ENCODE assay signal across 1 cellular context in the genomic region with DNA sequence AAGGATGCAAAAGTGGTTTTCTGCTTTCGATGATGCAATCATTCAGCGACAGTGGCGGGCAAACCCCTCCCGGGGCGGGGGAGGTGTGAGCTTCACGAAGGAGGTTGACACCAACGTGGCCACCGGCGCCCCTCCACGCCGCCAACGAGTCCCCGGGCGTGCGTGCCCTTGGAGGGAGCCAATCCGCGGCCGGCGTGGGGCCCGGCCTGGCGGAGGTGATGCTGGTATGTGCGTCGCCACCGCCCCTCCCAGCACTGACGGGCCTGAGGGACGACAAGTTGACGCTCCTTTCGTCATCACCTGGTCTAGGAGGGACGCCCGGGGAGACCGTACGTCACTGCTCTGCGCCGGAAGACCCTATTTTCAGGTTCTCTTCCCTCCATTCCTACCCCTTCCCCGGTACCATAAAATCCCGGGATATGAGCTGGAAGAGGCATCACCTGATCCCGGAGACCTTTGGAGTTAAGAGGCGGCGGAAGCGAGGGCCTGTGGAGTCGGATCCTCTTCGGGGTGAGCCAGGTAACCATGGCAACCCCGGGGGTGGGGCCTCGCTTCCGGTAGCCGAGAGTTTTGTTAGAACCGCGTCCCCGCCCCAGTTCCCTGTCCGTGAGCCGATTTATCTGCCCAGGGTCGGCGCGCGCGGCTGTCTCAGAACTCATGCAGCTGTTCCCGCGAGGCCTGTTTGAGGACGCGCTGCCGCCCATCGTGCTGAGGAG.
A peak's percentile ranks its signal among the peaks of the same experiment; 100 is the strongest.
TF ChIP-seq lines count a peak whose summit lies in the region.

A gene (minus strand): TSS at position 146 of the 716 bp plus-strand sequence. CDS start 463 bp downstream, outside the sequence.

TF ChIP-seq in K562, 482 proteins besides CTCF, POLR2A, EP300 and RAD21 (continued from another document and continues in another):
- TF ChIP-seq, protein P1, sequence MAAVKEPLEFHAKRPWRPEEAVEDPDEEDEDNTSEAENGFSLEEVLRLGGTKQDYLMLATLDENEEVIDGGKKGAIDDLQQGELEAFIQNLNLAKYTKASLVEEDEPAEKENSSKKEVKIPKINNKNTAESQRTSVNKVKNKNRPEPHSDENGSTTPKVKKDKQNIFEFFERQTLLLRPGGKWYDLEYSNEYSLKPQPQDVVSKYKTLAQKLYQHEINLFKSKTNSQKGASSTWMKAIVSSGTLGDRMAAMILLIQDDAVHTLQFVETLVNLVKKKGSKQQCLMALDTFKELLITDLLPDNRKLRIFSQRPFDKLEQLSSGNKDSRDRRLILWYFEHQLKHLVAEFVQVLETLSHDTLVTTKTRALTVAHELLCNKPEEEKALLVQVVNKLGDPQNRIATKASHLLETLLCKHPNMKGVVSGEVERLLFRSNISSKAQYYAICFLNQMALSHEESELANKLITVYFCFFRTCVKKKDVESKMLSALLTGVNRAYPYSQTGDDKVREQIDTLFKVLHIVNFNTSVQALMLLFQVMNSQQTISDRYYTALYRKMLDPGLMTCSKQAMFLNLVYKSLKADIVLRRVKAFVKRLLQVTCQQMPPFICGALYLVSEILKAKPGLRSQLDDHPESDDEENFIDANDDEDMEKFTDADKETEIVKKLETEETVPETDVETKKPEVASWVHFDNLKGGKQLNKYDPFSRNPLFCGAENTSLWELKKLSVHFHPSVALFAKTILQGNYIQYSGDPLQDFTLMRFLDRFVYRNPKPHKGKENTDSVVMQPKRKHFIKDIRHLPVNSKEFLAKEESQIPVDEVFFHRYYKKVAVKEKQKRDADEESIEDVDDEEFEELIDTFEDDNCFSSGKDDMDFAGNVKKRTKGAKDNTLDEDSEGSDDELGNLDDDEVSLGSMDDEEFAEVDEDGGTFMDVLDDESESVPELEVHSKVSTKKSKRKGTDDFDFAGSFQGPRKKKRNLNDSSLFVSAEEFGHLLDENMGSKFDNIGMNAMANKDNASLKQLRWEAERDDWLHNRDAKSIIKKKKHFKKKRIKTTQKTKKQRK (IDR thresholded peaks at IDR 0.05; ENCODE audit: borderline replicate concordance, low read depth, low read length): no peak
- TF ChIP-seq NRF1 (conservative IDR thresholded peaks at IDR 0.05 in 1 of 2, IDR thresholded peaks at IDR 0.05 in 1 of 2) (peak; percentile 82 to 86), NR4A1 (CRISPR knock-in tag; IDR thresholded peaks at IDR 0.05) (0 out of 2 replicates have a peak, but pooled peaks have one; percentile 66), NR4A1 (tag; IDR thresholded peaks at IDR 0.05) (peak; percentile 60; the same call in 1 of the 2 replicates), TAF9B (IDR thresholded peaks at IDR 0.05; ENCODE audit: partially characterized antibody) (peak; percentile 55), CHD4 (IDR thresholded peaks at IDR 0.05; ENCODE audit: insufficient read depth, insufficient replicate concordance, low read depth, low read length, poor library complexity, severe bottlenecking) (peak; percentile 11), HDAC8 (tag; IDR thresholded peaks at IDR 0.05) (no peak), L3MBTL2 (IDR thresholded peaks at IDR 0.05) (peak; percentile 98), GABPA (tag; conservative IDR thresholded peaks at IDR 0.05; ENCODE audit: low read depth) (peak; percentile 99), HDGF (IDR thresholded peaks at IDR 0.05) (no peak), SLC30A9 (CRISPR knock-in tag; IDR thresholded peaks at IDR 0.05) (no peak), NR3C1 (CRISPR knock-in tag; IDR thresholded peaks at IDR 0.05) (no peak), MED1 (CRISPR knock-in tag; IDR thresholded peaks at IDR 0.05; ENCODE audit: borderline replicate concordance) (peak; percentile 17; the same call in 1 of the 2 replicates), ZNF12 (CRISPR knock-in tag; IDR thresholded peaks at IDR 0.05) (0 out of 2 replicates have a peak, but pooled peaks have one; percentile 72), DNMT1 (IDR thresholded peaks at IDR 0.05) (0 out of 2 replicates have a peak, but pooled peaks have one; percentile 48), PHB (CRISPR knock-in tag; IDR thresholded peaks at IDR 0.05) (peak; percentile 50; the same call in 1 of the 2 replicates), XRCC5 (IDR thresholded peaks at IDR 0.05; ENCODE audit: low read depth, low read length) (no peak; the same call in 1 of the 2 replicates), PHF8 (IDR thresholded peaks at IDR 0.05; ENCODE audit: borderline replicate concordance, low read length) (peak; percentile 73; the same call in 1 of the 2 replicates), KLF13 (tag; IDR thresholded peaks at IDR 0.05; ENCODE audit: borderline replicate concordance, low read depth) (peak; percentile 53; the same call in 1 of the 2 replicates), COPS2 (conservative IDR thresholded peaks at IDR 0.05) (no peak), ZNF699 (CRISPR knock-in tag; IDR thresholded peaks at IDR 0.05; ENCODE audit: insufficient replicate concordance) (no peak), ZNF778 (CRISPR knock-in tag; IDR thresholded peaks at IDR 0.05) (no peak), ILF3 (IDR thresholded peaks at IDR 0.05; ENCODE audit: borderline replicate concordance) (no peak), CBFB (CRISPR knock-in tag; IDR thresholded peaks at IDR 0.05) (no peak), ZNF224 (CRISPR knock-in tag; IDR thresholded peaks at IDR 0.05) (no peak), PPARD (CRISPR knock-in tag; IDR thresholded peaks at IDR 0.05) (no peak), PTTG1 (tag; IDR thresholded peaks at IDR 0.05; ENCODE audit: low read depth) (no peak), PYGO2 (tag; IDR thresholded peaks at IDR 0.05) (no peak), TRIM24 (IDR thresholded peaks at IDR 0.05) (peak; percentile 74 to 77), OTX1 (CRISPR knock-in tag; IDR thresholded peaks at IDR 0.05) (peak; percentile 92; the same call in 1 of the 2 replicates), BMI1 (IDR thresholded peaks at IDR 0.05; ENCODE audit: low read length) (peak; percentile 97), HMG20A (CRISPR knock-in tag; conservative IDR thresholded peaks at IDR 0.05) (no peak), NCOA2 (IDR thresholded peaks at IDR 0.05; ENCODE audit: partially characterized antibody in 2 of 2) (no peak), DACH1 (IDR thresholded peaks at IDR 0.05; ENCODE audit: partially characterized antibody) (peak; percentile 74)
- TF ChIP-seq, protein P2, sequence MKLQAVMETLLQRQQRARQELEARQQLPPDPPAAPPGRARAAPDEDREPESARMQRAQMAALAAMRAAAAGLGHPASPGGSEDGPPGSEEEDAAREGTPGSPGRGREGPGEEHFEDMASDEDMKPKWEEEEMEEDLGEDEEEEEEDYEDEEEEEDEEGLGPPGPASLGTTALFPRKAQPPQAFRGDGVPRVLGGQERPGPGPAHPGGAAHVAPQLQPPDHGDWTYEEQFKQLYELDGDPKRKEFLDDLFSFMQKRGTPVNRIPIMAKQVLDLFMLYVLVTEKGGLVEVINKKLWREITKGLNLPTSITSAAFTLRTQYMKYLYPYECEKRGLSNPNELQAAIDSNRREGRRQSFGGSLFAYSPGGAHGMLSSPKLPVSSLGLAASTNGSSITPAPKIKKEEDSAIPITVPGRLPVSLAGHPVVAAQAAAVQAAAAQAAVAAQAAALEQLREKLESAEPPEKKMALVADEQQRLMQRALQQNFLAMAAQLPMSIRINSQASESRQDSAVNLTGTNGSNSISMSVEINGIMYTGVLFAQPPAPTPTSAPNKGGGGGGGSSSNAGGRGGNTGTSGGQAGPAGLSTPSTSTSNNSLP (IDR thresholded peaks at IDR 0.05; ENCODE audit: borderline replicate concordance, low read depth, low read length): no peak
- TF ChIP-seq, protein P3, sequence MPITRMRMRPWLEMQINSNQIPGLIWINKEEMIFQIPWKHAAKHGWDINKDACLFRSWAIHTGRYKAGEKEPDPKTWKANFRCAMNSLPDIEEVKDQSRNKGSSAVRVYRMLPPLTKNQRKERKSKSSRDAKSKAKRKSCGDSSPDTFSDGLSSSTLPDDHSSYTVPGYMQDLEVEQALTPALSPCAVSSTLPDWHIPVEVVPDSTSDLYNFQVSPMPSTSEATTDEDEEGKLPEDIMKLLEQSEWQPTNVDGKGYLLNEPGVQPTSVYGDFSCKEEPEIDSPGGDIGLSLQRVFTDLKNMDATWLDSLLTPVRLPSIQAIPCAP (CRISPR knock-in tag; IDR thresholded peaks at IDR 0.05; ENCODE audit: borderline replicate concordance): 0 out of 2 replicates have a peak, but pooled peaks have one; percentile 69
- TF ChIP-seq, protein P4, sequence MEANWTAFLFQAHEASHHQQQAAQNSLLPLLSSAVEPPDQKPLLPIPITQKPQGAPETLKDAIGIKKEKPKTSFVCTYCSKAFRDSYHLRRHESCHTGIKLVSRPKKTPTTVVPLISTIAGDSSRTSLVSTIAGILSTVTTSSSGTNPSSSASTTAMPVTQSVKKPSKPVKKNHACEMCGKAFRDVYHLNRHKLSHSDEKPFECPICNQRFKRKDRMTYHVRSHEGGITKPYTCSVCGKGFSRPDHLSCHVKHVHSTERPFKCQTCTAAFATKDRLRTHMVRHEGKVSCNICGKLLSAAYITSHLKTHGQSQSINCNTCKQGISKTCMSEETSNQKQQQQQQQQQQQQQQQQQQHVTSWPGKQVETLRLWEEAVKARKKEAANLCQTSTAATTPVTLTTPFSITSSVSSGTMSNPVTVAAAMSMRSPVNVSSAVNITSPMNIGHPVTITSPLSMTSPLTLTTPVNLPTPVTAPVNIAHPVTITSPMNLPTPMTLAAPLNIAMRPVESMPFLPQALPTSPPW (CRISPR knock-in tag; IDR thresholded peaks at IDR 0.05): peak; percentile 97
- TF ChIP-seq, protein P5, sequence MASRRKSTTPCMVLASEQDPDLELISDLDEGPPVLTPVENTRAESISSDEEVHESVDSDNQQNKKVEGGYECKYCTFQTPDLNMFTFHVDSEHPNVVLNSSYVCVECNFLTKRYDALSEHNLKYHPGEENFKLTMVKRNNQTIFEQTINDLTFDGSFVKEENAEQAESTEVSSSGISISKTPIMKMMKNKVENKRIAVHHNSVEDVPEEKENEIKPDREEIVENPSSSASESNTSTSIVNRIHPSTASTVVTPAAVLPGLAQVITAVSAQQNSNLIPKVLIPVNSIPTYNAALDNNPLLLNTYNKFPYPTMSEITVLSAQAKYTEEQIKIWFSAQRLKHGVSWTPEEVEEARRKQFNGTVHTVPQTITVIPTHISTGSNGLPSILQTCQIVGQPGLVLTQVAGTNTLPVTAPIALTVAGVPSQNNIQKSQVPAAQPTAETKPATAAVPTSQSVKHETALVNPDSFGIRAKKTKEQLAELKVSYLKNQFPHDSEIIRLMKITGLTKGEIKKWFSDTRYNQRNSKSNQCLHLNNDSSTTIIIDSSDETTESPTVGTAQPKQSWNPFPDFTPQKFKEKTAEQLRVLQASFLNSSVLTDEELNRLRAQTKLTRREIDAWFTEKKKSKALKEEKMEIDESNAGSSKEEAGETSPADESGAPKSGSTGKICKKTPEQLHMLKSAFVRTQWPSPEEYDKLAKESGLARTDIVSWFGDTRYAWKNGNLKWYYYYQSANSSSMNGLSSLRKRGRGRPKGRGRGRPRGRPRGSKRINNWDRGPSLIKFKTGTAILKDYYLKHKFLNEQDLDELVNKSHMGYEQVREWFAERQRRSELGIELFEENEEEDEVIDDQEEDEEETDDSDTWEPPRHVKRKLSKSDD (conservative IDR thresholded peaks at IDR 0.05; ENCODE audit: low read length): 0 out of 2 replicates have a peak, but pooled peaks have one; percentile 20
- TF ChIP-seq, protein P6, sequence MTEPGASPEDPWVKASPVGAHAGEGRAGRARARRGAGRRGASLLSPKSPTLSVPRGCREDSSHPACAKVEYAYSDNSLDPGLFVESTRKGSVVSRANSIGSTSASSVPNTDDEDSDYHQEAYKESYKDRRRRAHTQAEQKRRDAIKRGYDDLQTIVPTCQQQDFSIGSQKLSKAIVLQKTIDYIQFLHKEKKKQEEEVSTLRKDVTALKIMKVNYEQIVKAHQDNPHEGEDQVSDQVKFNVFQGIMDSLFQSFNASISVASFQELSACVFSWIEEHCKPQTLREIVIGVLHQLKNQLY (CRISPR knock-in tag; conservative IDR thresholded peaks at IDR 0.05): peak in 1 of 2 experiments; percentile 23; a peak in 1 of 4 replicates
- TF ChIP-seq, protein P7, sequence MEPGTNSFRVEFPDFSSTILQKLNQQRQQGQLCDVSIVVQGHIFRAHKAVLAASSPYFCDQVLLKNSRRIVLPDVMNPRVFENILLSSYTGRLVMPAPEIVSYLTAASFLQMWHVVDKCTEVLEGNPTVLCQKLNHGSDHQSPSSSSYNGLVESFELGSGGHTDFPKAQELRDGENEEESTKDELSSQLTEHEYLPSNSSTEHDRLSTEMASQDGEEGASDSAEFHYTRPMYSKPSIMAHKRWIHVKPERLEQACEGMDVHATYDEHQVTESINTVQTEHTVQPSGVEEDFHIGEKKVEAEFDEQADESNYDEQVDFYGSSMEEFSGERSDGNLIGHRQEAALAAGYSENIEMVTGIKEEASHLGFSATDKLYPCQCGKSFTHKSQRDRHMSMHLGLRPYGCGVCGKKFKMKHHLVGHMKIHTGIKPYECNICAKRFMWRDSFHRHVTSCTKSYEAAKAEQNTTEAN (CRISPR knock-in tag; IDR thresholded peaks at IDR 0.05): no peak
- TF ChIP-seq, protein P8, sequence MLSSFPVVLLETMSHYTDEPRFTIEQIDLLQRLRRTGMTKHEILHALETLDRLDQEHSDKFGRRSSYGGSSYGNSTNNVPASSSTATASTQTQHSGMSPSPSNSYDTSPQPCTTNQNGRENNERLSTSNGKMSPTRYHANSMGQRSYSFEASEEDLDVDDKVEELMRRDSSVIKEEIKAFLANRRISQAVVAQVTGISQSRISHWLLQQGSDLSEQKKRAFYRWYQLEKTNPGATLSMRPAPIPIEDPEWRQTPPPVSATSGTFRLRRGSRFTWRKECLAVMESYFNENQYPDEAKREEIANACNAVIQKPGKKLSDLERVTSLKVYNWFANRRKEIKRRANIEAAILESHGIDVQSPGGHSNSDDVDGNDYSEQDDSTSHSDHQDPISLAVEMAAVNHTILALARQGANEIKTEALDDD (IDR thresholded peaks at IDR 0.05): no peak
- TF ChIP-seq, protein P9, sequence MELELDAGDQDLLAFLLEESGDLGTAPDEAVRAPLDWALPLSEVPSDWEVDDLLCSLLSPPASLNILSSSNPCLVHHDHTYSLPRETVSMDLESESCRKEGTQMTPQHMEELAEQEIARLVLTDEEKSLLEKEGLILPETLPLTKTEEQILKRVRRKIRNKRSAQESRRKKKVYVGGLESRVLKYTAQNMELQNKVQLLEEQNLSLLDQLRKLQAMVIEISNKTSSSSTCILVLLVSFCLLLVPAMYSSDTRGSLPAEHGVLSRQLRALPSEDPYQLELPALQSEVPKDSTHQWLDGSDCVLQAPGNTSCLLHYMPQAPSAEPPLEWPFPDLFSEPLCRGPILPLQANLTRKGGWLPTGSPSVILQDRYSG (tag; conservative IDR thresholded peaks at IDR 0.05; ENCODE audit: low read depth): peak; percentile 72; the same call in 1 of the 2 replicates
